Comparison of ENCODE assay signal across 15 cellular contexts in genomic region chr10:26357203-26357602, GRCh38.
DNase-seq lines count a peak whose midpoint lies in the region; ATAC-seq and TF ChIP-seq lines count a peak whose summit lies in the region.
"Had no signal": no experiment of that assay in that cellular context is flagged by ENCODE, and none has a peak within 500 bp of the region (broad histone marks: within the 10 kb centered on the region; RNA-seq: fewer than 3 reads in every experiment).

No MANE protein-coding gene starts in this region.

- ATAC-seq in activated CD8-positive, alpha-beta T cell treated with anti-CD3 and anti-CD28 coated beads for 36 hours = peak; percentile 76
- ATAC-seq in activated CD8-positive, alpha-beta T cell treated with anti-CD3 and anti-CD28 coated beads, Interleukin-2, amount 10 ng/mL, durations not matched to agents 7 days and 5 days = no peak
- ATAC-seq in GM18907 (IDR thresholded peaks at IDR 0.05; ENCODE audit: unreplicated experiment) (peak; percentile 91), HG02759 (IDR thresholded peaks at IDR 0.05; ENCODE audit: unreplicated experiment) (peak; percentile 89), HG03565 (IDR thresholded peaks at IDR 0.05; ENCODE audit: unreplicated experiment) (peak; percentile 67), esophagus mucosa (no peak)
- ATAC-seq: Panc1 had no signal

- H3K4me1 Mint-ChIP-seq in activated CD8-positive, alpha-beta T cell treated with anti-CD3 and anti-CD28 coated beads for 36 hours (ENCODE audit: low read depth) = peaks cover 6% of the 10 kb centered on the region
- H3K4me1 Mint-ChIP-seq in activated CD8-positive, alpha-beta T cell treated with anti-CD3 and anti-CD28 coated beads, Interleukin-2, amount 10 ng/mL, durations not matched to agents 7 days and 5 days (ENCODE audit: low read depth) = no peaks in the 10 kb centered on the region
- H3K4me1 Mint-ChIP-seq in glutamatergic neuron (ENCODE audit: low read depth, unreplicated experiment) = peaks cover 6% of the 10 kb centered on the region
- H3K4me1 Mint-ChIP-seq: activated B cell treated with CpG ODN at 0.5 μM for 24 hours had no signal

- no peak overlapping the region for H3K4me3 Mint-ChIP-seq in activated CD8-positive, alpha-beta T cell treated with anti-CD3 and anti-CD28 coated beads for 36 hours
- H3K4me3 Mint-ChIP-seq in activated CD8-positive, alpha-beta T cell treated with anti-CD3 and anti-CD28 coated beads, Interleukin-2, amount 10 ng/mL, durations not matched to agents 7 days and 5 days = no peak overlapping the region
- no peak overlapping the region for H3K4me3 Mint-ChIP-seq in glutamatergic neuron (ENCODE audit: unreplicated experiment)
- H3K4me3 Mint-ChIP-seq: activated B cell treated with CpG ODN at 0.5 μM for 24 hours, brain had no signal

- no peak for TF ChIP-seq CTCF in activated CD8-positive, alpha-beta T cell treated with anti-CD3 and anti-CD28 coated beads for 36 hours (IDR thresholded peaks at IDR 0.05)
- no peak for TF ChIP-seq CTCF in glutamatergic neuron (IDR thresholded peaks at IDR 0.05; ENCODE audit: partially characterized antibody, unreplicated experiment)

- H3K27me3 Mint-ChIP-seq in activated CD8-positive, alpha-beta T cell treated with anti-CD3 and anti-CD28 coated beads for 36 hours = peaks cover 3% of the 10 kb centered on the region
- H3K27me3 Mint-ChIP-seq in activated CD8-positive, alpha-beta T cell treated with anti-CD3 and anti-CD28 coated beads, Interleukin-2, amount 10 ng/mL, durations not matched to agents 7 days and 5 days (ENCODE audit: low read depth) = peaks cover 27% of the 10 kb centered on the region
- H3K27me3 Mint-ChIP-seq in glutamatergic neuron (ENCODE audit: unreplicated experiment) = no peaks in the 10 kb centered on the region

- DNase-seq in activated CD8-positive, alpha-beta T cell treated with anti-CD3 and anti-CD28 coated beads for 36 hours = no peak
- DNase-seq in activated CD8-positive, alpha-beta T cell treated with anti-CD3 and anti-CD28 coated beads, Interleukin-2, amount 10 ng/mL, durations not matched to agents 7 days and 5 days = no peak
- DNase-seq in glutamatergic neuron = no peak
- no peak for DNase-seq in midbrain (lab: John Stamatoyannopoulos, UW)
- DNase-seq: activated B cell treated with CpG ODN at 0.5 μM for 24 hours, Caco-2, IMR-90, NCI-H1105 treated with DMSO at 0.1 percent for 48 hours, NCI-H510A had no signal

- POLR2A ChIA-PET in activated CD8-positive, alpha-beta T cell treated with anti-CD3 and anti-CD28 coated beads for 36 hours (lab: Charles Lee) = no interaction called here
- POLR2A ChIA-PET in activated CD8-positive, alpha-beta T cell treated with anti-CD3 and anti-CD28 coated beads, Interleukin-2, amount 10 ng/mL, durations not matched to agents 7 days and 5 days (lab: Charles Lee) = no interaction called here

- no peak overlapping the region for H3K27ac Mint-ChIP-seq in activated CD8-positive, alpha-beta T cell treated with anti-CD3 and anti-CD28 coated beads for 36 hours
- H3K27ac Mint-ChIP-seq in activated CD8-positive, alpha-beta T cell treated with anti-CD3 and anti-CD28 coated beads, Interleukin-2, amount 10 ng/mL, durations not matched to agents 7 days and 5 days = no peak overlapping the region
- no peak overlapping the region for H3K27ac Mint-ChIP-seq in glutamatergic neuron (ENCODE audit: unreplicated experiment)
- H3K27ac Mint-ChIP-seq: activated B cell treated with CpG ODN at 0.5 μM for 24 hours, brain had no signal

- no peaks in the 10 kb centered on the region for H3K36me3 Mint-ChIP-seq in activated CD8-positive, alpha-beta T cell treated with anti-CD3 and anti-CD28 coated beads for 36 hours (ENCODE audit: low read depth)
- no peaks in the 10 kb centered on the region for H3K36me3 Mint-ChIP-seq in activated CD8-positive, alpha-beta T cell treated with anti-CD3 and anti-CD28 coated beads, Interleukin-2, amount 10 ng/mL, durations not matched to agents 7 days and 5 days (ENCODE audit: low read depth)
- no peaks in the 10 kb centered on the region for H3K36me3 Mint-ChIP-seq in glutamatergic neuron (ENCODE audit: unreplicated experiment)
- H3K36me3 Mint-ChIP-seq: brain had no signal

- H3K9me3 Mint-ChIP-seq in activated CD8-positive, alpha-beta T cell treated with anti-CD3 and anti-CD28 coated beads for 36 hours = no peaks in the 10 kb centered on the region
- no peaks in the 10 kb centered on the region for H3K9me3 Mint-ChIP-seq in activated CD8-positive, alpha-beta T cell treated with anti-CD3 and anti-CD28 coated beads, Interleukin-2, amount 10 ng/mL, durations not matched to agents 7 days and 5 days (ENCODE audit: insufficient read depth)
- H3K9me3 Mint-ChIP-seq in glutamatergic neuron (ENCODE audit: unreplicated experiment) = no peaks in the 10 kb centered on the region
- H3K9me3 Mint-ChIP-seq: activated B cell treated with CpG ODN at 0.5 μM for 24 hours had no signal

- CTCF ChIA-PET in activated CD8-positive, alpha-beta T cell treated with anti-CD3 and anti-CD28 coated beads for 36 hours (lab: Charles Lee) = interaction anchor here (0.7 kb wide), 1 partner anchor 17 kb away, joined by 3 read pairs; no protein-coding TSS in a partner anchor
- CTCF ChIA-PET in activated CD8-positive, alpha-beta T cell treated with anti-CD3 and anti-CD28 coated beads, Interleukin-2, amount 10 ng/mL, durations not matched to agents 7 days and 5 days (lab: Charles Lee) = no interaction called here

- intact Hi-C loops in activated CD8-positive, alpha-beta T cell treated with anti-CD3 and anti-CD28 coated beads for 36 hours (cut with micrococcal nuclease) = no loop called here

Comparison
In these comparisons a context has a peak if more than half of its experiments do, and no peak if none do; other contexts are left out.
1. ATAC-seq: peak in activated CD8-positive, alpha-beta T cell treated with anti-CD3 and anti-CD28 coated beads for 36 hours (single experiment), GM18907 (single experiment), HG02759 (single experiment) and HG03565 (single experiment); none in activated CD8-positive, alpha-beta T cell treated with anti-CD3 and anti-CD28 coated beads, Interleukin-2, amount 10 ng/mL, durations not matched to agents 7 days and 5 days (single experiment) and esophagus mucosa (single experiment).